ENCODE assay signal across 8 cellular contexts in the genomic region with DNA sequence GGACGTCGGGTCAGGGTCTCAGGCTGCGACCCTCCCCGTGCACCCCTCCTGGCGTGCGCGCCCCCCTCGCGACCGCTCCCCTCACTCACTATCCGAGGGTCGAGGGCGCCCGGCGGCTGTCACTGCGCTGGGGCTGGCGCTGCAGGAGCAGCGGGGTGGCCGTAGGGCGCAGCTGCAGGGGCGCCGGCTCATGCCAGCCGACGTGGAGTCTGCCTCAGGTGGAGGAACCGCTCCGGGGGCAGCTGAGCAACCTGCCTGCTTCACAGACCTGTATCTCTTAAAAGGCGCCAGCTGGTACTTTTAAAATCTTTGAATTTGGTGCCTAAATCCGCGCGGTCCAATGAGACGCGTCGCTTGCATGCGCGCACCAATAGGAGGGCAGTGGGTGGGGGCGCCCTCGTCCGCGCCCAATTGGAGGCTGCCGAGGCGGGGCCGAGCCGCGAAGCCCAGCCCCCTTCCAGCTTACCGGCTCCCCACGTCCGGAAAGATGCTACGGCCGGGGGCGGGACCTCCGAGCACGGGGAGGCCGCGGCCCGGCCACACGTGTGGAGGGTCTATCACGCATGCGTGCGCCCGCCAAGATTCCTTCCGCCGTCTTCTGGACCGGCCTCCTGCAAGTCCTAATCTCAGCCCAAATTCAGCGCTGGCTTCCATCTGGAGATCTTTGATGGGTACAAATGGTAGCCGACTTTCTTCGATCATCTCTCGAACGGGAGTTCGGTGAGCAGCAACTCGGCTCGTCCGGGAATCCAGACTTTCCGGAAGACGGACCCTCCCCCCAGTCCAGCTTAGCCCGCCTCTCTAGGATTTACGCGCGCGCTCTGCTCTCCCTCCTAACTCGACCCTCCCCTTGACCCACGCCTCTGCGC. TPM values are rescaled to one million over a fixed set of nuclear protein-coding genes. Genes with fewer than 3 reads are reported as not detected.
DNase-seq lines count a peak whose midpoint lies in the region; ATAC-seq and TF ChIP-seq lines count a peak whose summit lies in the region.

A gene with protein sequence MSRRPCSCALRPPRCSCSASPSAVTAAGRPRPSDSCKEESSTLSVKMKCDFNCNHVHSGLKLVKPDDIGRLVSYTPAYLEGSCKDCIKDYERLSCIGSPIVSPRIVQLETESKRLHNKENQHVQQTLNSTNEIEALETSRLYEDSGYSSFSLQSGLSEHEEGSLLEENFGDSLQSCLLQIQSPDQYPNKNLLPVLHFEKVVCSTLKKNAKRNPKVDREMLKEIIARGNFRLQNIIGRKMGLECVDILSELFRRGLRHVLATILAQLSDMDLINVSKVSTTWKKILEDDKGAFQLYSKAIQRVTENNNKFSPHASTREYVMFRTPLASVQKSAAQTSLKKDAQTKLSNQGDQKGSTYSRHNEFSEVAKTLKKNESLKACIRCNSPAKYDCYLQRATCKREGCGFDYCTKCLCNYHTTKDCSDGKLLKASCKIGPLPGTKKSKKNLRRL (minus strand): TSS at position 274 of the 869 bp plus-strand sequence. CDS start 82 bp downstream, at position 192.

- H3K36me3 ChIP-seq in DOHH2 (ENCODE audit: control insufficient read depth, low read length), result peaks cover 82% of the 10 kb centered on the region
- H3K36me3 ChIP-seq in GM23338 (ENCODE audit: insufficient read depth), result peaks cover 10% of the 10 kb centered on the region; the same call in 1 of the 2 replicates

- H3K27me3 ChIP-seq in DOHH2 (ENCODE audit: control insufficient read depth, low read length) (no peaks in the 10 kb centered on the region), GM23338 (ENCODE audit: insufficient read depth) (no peaks in the 10 kb centered on the region)

- H3K27me3 Mint-ChIP-seq in GM23338 (ENCODE audit: insufficient read depth, low read depth, poor library complexity) (peaks cover 12% of the 10 kb centered on the region), naive B cell (no peaks in the 10 kb centered on the region)
- no peaks in the 10 kb centered on the region for H3K27me3 Mint-ChIP-seq in stimulated activated memory B cell treated with anti-CD40 and anti-IgM and Interleukin-4, amounts not matched to agents 10 μg/mL and 1 μg/mL and 100 μg/mL, for 72 hours

- H3K4me1 Mint-ChIP-seq in GM23338 (peaks cover 28% of the 10 kb centered on the region), naive B cell (peaks cover 13 to 42% (median 34%) of the 10 kb centered on the region in 3 donors)
- H3K4me1 Mint-ChIP-seq in stimulated activated memory B cell treated with anti-CD40 and anti-IgM and Interleukin-4, amounts not matched to agents 10 μg/mL and 1 μg/mL and 100 μg/mL, for 72 hours, result peaks cover 41% of the 10 kb centered on the region

- H3K9me3 ChIP-seq in DOHH2 (ENCODE audit: control insufficient read depth, insufficient read depth, low read length), result no peaks in the 10 kb centered on the region

- H4K20me1 ChIP-seq in DOHH2 (ENCODE audit: control insufficient read depth, insufficient read depth, low read depth, low read length) (peaks cover 27% of the 10 kb centered on the region; the same call in 1 of the 2 replicates), GM23338 (replicated peaks; ENCODE audit: insufficient read depth) (peaks cover 40% of the 10 kb centered on the region)

- no peak for TF ChIP-seq CTCF in DOHH2 (IDR thresholded peaks at IDR 0.05; ENCODE audit: low read depth, low read length, poor library complexity, severe bottlenecking)
- TF ChIP-seq CTCF in GM23338 (conservative IDR thresholded peaks at IDR 0.05; ENCODE audit: low read depth in 2 of 2), result no peak

- H3K4me3 Mint-ChIP-seq in GM23338 (peak within 1 kb of the TSS; percentile 99), naive B cell (peak within 1 kb of the TSS; percentile 88 to 99 (median 98))
- peak within 1 kb of the TSS; percentile 87 for H3K4me3 Mint-ChIP-seq in stimulated activated memory B cell treated with anti-CD40 and anti-IgM and Interleukin-4, amounts not matched to agents 10 μg/mL and 1 μg/mL and 100 μg/mL, for 72 hours

- H3K4me2 ChIP-seq in DOHH2 (ENCODE audit: low read length) (peak within 1 kb of the TSS; percentile 78), GM23338 (peak within 1 kb of the TSS; percentile 89)

- peaks cover 41% of the 10 kb centered on the region; the same call in 2 of the 3 replicates for H3K36me3 Mint-ChIP-seq in GM23338 (ENCODE audit: low read depth)
- H3K36me3 Mint-ChIP-seq in naive B cell, result peaks cover 0 to 6% of the 10 kb centered on the region in 2 donors
- H3K36me3 Mint-ChIP-seq in stimulated activated memory B cell treated with anti-CD40 and anti-IgM and Interleukin-4, amounts not matched to agents 10 μg/mL and 1 μg/mL and 100 μg/mL, for 72 hours, result peaks cover 30% of the 10 kb centered on the region

- no peaks in the 10 kb centered on the region for H3K9me3 Mint-ChIP-seq in GM23338
- H3K9me3 Mint-ChIP-seq in naive B cell, result no peaks in the 10 kb centered on the region
- no peaks in the 10 kb centered on the region for H3K9me3 Mint-ChIP-seq in stimulated activated memory B cell treated with anti-CD40 and anti-IgM and Interleukin-4, amounts not matched to agents 10 μg/mL and 1 μg/mL and 100 μg/mL, for 72 hours

- peak within 1 kb of the TSS; percentile 5; the same call in 1 of the 2 replicates for H2AFZ ChIP-seq in GM23338

- H3F3A ChIP-seq in DOHH2 (ENCODE audit: control insufficient read depth, insufficient read depth) (0 out of 2 replicates have a peak, but pooled peaks cover 3% of the 10 kb centered on the region), GM23338 (replicated peaks; ENCODE audit: low read depth) (no peaks in the 10 kb centered on the region)

- H3K27ac ChIP-seq in DOHH2 (ENCODE audit: low read depth, low read length) (peak within 1 kb of the TSS; percentile 87), GM23338 (ENCODE audit: low read depth) (peak within 1 kb of the TSS; percentile 91)

- H3K9me2 ChIP-seq in DOHH2 (replicated peaks; ENCODE audit: control insufficient read depth, low read length) (no peaks in the 10 kb centered on the region), GM23338 (ENCODE audit: insufficient read depth) (no peaks in the 10 kb centered on the region)

- H3K4me1 ChIP-seq in DOHH2 (ENCODE audit: control insufficient read depth, low read length) (peaks cover 48% of the 10 kb centered on the region), GM23338 (ENCODE audit: insufficient read depth) (peaks cover 38% of the 10 kb centered on the region)

- H3K79me2 ChIP-seq in DOHH2 (ENCODE audit: control insufficient read depth, low read length) (peaks cover 87% of the 10 kb centered on the region), GM23338 (replicated peaks; ENCODE audit: insufficient read depth) (peaks cover 84% of the 10 kb centered on the region)

- peak within 1 kb of the TSS; percentile 100 for H3K27ac Mint-ChIP-seq in GM23338
- peak within 1 kb of the TSS; percentile 90 to 100 (median 99) for H3K27ac Mint-ChIP-seq in naive B cell
- H3K27ac Mint-ChIP-seq in stimulated activated memory B cell treated with anti-CD40 and anti-IgM and Interleukin-4, amounts not matched to agents 10 μg/mL and 1 μg/mL and 100 μg/mL, for 72 hours, result peak within 1 kb of the TSS; percentile 88

- peak; percentile 86 for ATAC-seq in GM23338
- peak; percentile 87 to 90 for ATAC-seq in naive B cell (ENCODE audit: low read depth in 2 of 2)
- peak; percentile 97 for ATAC-seq in stimulated activated memory B cell treated with anti-CD40 and anti-IgM and Interleukin-4, amounts not matched to agents 10 μg/mL and 1 μg/mL and 100 μg/mL, for 72 hours

- H3K4me3 ChIP-seq in DOHH2 (ENCODE audit: low read length) (peak within 1 kb of the TSS; percentile 81), GM23338 (peak within 1 kb of the TSS; percentile 97)

- DNase-seq in GM23338 (ENCODE audit: low spot score), result peak; percentile 97
- peak; percentile 97 for DNase-seq in LHCN-M2 (ENCODE audit: low read depth)
- peak; percentile 98 for DNase-seq in RPMI8226
- DNase-seq in activated T-helper 1 cell treated with anti-CD3 and anti-CD28 coated beads, Interleukin-2, amount 50 U/mL, for 16 hours (ENCODE audit: low read depth in 1 of 2, low spot score in 1 of 2), result peak; percentile 92 to 97
- peak; percentile 99 for DNase-seq in fibroblast of gingiva (ENCODE audit: low read depth)
- peak; percentile 96 for DNase-seq in naive B cell

TF ChIP-seq in GM23338, 12 proteins besides CTCF, POLR2A, EP300 and RAD21:
- 0 out of 2 replicates have a peak, but pooled peaks have one; percentile 6 for TF ChIP-seq CREB1 (CRISPR knock-in tag; IDR thresholded peaks at IDR 0.05; ENCODE audit: low read depth)
- peak; percentile 84 for TF ChIP-seq POLR2AphosphoS5 (IDR thresholded peaks at IDR 0.05; ENCODE audit: low read depth)
- no peak for TF ChIP-seq EZH2phosphoT487 (IDR thresholded peaks at IDR 0.05; ENCODE audit: unreplicated experiment)

RNA-seq across cellular contexts. Expression of the gene that starts here (rescaled TPM):
- 48.1 and 49.6 TPM in 2 replicates for total RNA-seq in GM23338 (2014; rRNA removed; shearing (Covaris generic))
- 41.3 and 51.2 TPM in 2 replicates for polyA plus RNA-seq in GM23338 (2016; fragmentation: Nextera tagmentation; extraction: Ambion mirVana)
- 46.7 and 53.7 TPM in 2 replicates for total RNA-seq in LHCN-M2 (2014; rRNA removed)
- polyA plus RNA-seq in LHCN-M2 (2012), result 7.6 TPM
- polyA plus RNA-seq in naive B cell (ENCODE audit: low read depth in 6 of 6), result 10 to 100 TPM in 2 of 6 donors, 1 to 10 TPM in 4; 6.9 to 12.6 (median 8.1) TPM

Comparison
In these comparisons a context has a peak if more than half of its experiments do, and no peak if none do; other contexts are left out.
1. Peak in every context shown above with its lines: DNase-seq, ATAC-seq, H3K4me3 ChIP-seq and H3K27ac ChIP-seq.